Comparison of ENCODE assay signal across 20 cellular contexts in genomic region chr3:23365066-23365465, GRCh38.
"Had no signal": no experiment of that assay in that cellular context is flagged by ENCODE, and none has a peak within 500 bp of the region (broad histone marks: within the 10 kb centered on the region; RNA-seq: fewer than 3 reads in every experiment).

No MANE protein-coding gene starts in this region.

- H3K4me3 ChIP-seq: coronary artery, heart right ventricle, pancreas, psoas muscle had no signal

- H3K27me3 ChIP-seq: heart right ventricle, pancreas had no signal

- H3K4me1 ChIP-seq: pancreas, psoas muscle had no signal

- H3K36me3 ChIP-seq: heart right ventricle, pancreas had no signal

- H3K27me3 Mint-ChIP-seq: activated CD4-positive, alpha-beta memory T cell treated with anti-CD3 and anti-CD28 coated beads, Interleukin-2, amount 10 ng/mL, durations not matched to agents 7 days and 5 days; activated CD4-positive, alpha-beta T cell treated with anti-CD3 and anti-CD28 coated beads, Interleukin-2, amount 10 ng/mL, durations not matched to agents 24 days and 14 days; T-helper 17 cell had no signal

- H3K4me3 Mint-ChIP-seq: activated CD4-positive, alpha-beta memory T cell treated with anti-CD3 and anti-CD28 coated beads, Interleukin-2, amount 10 ng/mL, durations not matched to agents 7 days and 5 days; activated CD4-positive, alpha-beta T cell treated with anti-CD3 and anti-CD28 coated beads, Interleukin-2, amount 10 ng/mL, durations not matched to agents 24 days and 14 days; activated naive CD4-positive, alpha-beta T cell treated with anti-CD3 and anti-CD28 coated beads for 36 hours; activated T-cell treated with anti-CD3 and anti-CD28 coated beads, Interleukin-2, amount 50 U/mL, for 72 hours; endodermal cell; nephron progenitor cell; T-helper 17 cell had no signal

- H3K27ac ChIP-seq: coronary artery, epithelial cell of prostate, heart right ventricle, pancreas, psoas muscle had no signal

- H3K4me1 Mint-ChIP-seq: activated CD4-positive, alpha-beta memory T cell treated with anti-CD3 and anti-CD28 coated beads, Interleukin-2, amount 10 ng/mL, durations not matched to agents 7 days and 5 days; activated CD4-positive, alpha-beta T cell treated with anti-CD3 and anti-CD28 coated beads, Interleukin-2, amount 10 ng/mL, durations not matched to agents 24 days and 14 days; endodermal cell; nephron progenitor cell; T-helper 17 cell had no signal

- DNase-seq: activated CD4-positive, alpha-beta memory T cell treated with anti-CD3 and anti-CD28 coated beads, Interleukin-2, amount 10 ng/mL, durations not matched to agents 7 days and 5 days; activated CD4-positive, alpha-beta T cell treated with anti-CD3 and anti-CD28 coated beads, Interleukin-2, amount 10 ng/mL, durations not matched to agents 24 days and 14 days; activated effector memory CD4-positive, alpha-beta T cell treated with Interleukin-2 at 50 U/mL for 16 hours; activated naive CD4-positive, alpha-beta T cell treated with anti-CD3 and anti-CD28 coated beads for 36 hours; activated T-cell treated with anti-CD3 and anti-CD28 coated beads, Interleukin-2, amount 50 U/mL, for 72 hours; amygdala; cerebellar nuclear complex; endodermal cell; heart right ventricle; mesenchymal stem cell; nephron progenitor cell; pancreas; psoas muscle; right cardiac atrium; stimulated activated CD4-positive, alpha-beta T cell treated with anti-CD3 and anti-CD28 coated beads, Interleukin-4, amount 100 ng/mL, for 4 hours; stimulated activated naive CD8-positive, alpha-beta T cell treated with anti-CD3 and anti-CD28 coated beads, Interleukin-15, Interleukin-2, amounts not matched to agents 100 U/mL and 50 U/mL, for 24 hours; T-helper 17 cell had no signal

- ATAC-seq: activated CD4-positive, CD25-positive, alpha-beta regulatory T cell treated with anti-CD3 and anti-CD28 coated beads, Interleukin-2, amount 50 U/mL, for 24 hours; activated T-cell treated with anti-CD3 and anti-CD28 coated beads, Interleukin-2, amount 50 U/mL, for 72 hours; pancreas; right cardiac atrium; stimulated activated naive CD8-positive, alpha-beta T cell treated with anti-CD3 and anti-CD28 coated beads, Interleukin-15, Interleukin-2, amounts not matched to agents 100 U/mL and 50 U/mL, for 24 hours; T-helper 17 cell had no signal

- H3K27ac Mint-ChIP-seq: activated CD4-positive, alpha-beta memory T cell treated with anti-CD3 and anti-CD28 coated beads, Interleukin-2, amount 10 ng/mL, durations not matched to agents 7 days and 5 days; activated CD4-positive, alpha-beta T cell treated with anti-CD3 and anti-CD28 coated beads, Interleukin-2, amount 10 ng/mL, durations not matched to agents 24 days and 14 days; activated naive CD4-positive, alpha-beta T cell treated with anti-CD3 and anti-CD28 coated beads for 36 hours; activated T-cell treated with anti-CD3 and anti-CD28 coated beads, Interleukin-2, amount 50 U/mL, for 72 hours; endodermal cell; nephron progenitor cell; T-helper 17 cell had no signal

- H3K9me3 ChIP-seq: pancreas, psoas muscle had no signal
